ENCODE assay signal across 9 cellular contexts in the genomic region with DNA sequence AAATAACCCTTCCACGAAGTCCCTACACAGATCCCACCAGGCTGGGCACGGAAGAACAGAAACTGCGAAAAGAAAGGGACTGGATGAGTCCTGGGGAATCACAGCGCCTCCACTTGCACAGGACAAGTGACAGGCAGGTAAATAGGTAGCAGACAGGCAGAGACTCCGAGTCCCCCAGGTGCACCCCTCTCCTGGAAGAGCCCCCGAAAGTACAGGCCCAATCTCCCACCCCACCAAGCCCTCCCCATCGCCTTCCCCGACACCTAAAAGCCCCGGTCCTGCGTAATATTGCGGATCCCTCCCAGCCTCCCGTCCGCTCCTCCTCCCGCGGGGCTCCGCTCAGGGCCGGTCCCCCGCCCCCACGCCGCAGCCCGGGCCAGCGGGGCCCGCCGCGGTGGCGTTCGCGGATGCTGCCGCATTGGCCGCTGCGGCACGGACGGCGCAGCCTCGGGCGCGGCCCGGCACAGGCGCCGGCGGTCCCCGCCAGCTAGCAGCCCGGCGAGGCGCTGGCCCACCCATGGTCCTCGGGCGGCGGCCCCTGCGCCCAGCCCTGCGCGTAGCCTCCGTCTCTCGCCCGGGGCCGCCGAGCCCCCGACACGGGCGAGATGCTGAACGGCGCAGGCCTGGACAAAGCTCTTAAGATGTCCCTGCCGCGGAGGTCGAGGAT. TPM values are rescaled to one million over a fixed set of nuclear protein-coding genes. Genes with fewer than 3 reads are reported as not detected.
A peak's percentile ranks its signal among the peaks of the same experiment; 100 is the strongest.
DNase-seq lines count a peak whose midpoint lies in the region; ATAC-seq and TF ChIP-seq lines count a peak whose summit lies in the region.
"Had no signal": no experiment of that assay in that cellular context is flagged by ENCODE, and none has a peak within 500 bp of the region (broad histone marks: within the 10 kb centered on the region; RNA-seq: fewer than 3 reads in every experiment).

A gene (plus strand): TSS at position 367 of the 667 bp plus-strand sequence. CDS start 239 bp downstream, at position 606.

- intact Hi-C loops in A673 (cut with micrococcal nuclease; ENCODE audit: unreplicated experiment), result loop anchor here (10.0 kb wide), 2 partner anchors 137 to 287 kb away; no protein-coding TSS in a partner anchor
- intact Hi-C loops in body of pancreas (cut with DNase I), result no loop called here

- TF ChIP-seq CTCF in A673 (conservative IDR thresholded peaks at IDR 0.05; ENCODE audit: low read depth, low read length), result no peak
- no peak for TF ChIP-seq CTCF in HEK293 (tag by site-specific recombination; IDR thresholded peaks at IDR 0.05)
- TF ChIP-seq CTCF in body of pancreas (IDR thresholded peaks at IDR 0.05), result no peak
- TF ChIP-seq CTCF in mesothelial cell of epicardium (IDR thresholded peaks at IDR 0.05; ENCODE audit: unreplicated experiment), result no peak

- no peaks in the 10 kb centered on the region for H3K9me3 Mint-ChIP-seq in mesothelial cell of epicardium

- no TSS peak for BruUV-seq in A673 (replicated peaks; lab: Mats Ljungman, UMichigan)

- H3K27ac Mint-ChIP-seq in mesothelial cell of epicardium, result peak within 1 kb of the TSS; percentile 64

- 2 to 4% methylated on average over 6 to 20 of the region's 64 CpGs for WGBS in body of pancreas, 2 donors

- no peaks in the 10 kb centered on the region for H3K36me3 Mint-ChIP-seq in mesothelial cell of epicardium

- H3K4me3 Mint-ChIP-seq in mesothelial cell of epicardium, result peak within 1 kb of the TSS; percentile 86

- CTCF ChIA-PET in A673 (lab: Charles Lee), result no interaction called here
- CTCF ChIA-PET in HEK293 (lab: Yijun Ruan, JAX), result interaction anchor here (0.7 kb wide), 1 partner anchor 125 kb away, joined by 4 read pairs; no protein-coding TSS in a partner anchor

- peak; percentile 9 for ATAC-seq in body of pancreas
- no peak for ATAC-seq in HG02610 (IDR thresholded peaks at IDR 0.05; ENCODE audit: unreplicated experiment)

- peaks cover 42% of the 10 kb centered on the region for H3K4me1 Mint-ChIP-seq in mesothelial cell of epicardium

- H3K27ac ChIP-seq in A673 (ENCODE audit: low read depth, low read length, poor library complexity, severe bottlenecking) (no peak within 1 kb of the TSS), HEK293 (ENCODE audit: extremely low read depth, low read depth, low read length) (no peak within 1 kb of the TSS), body of pancreas (no peak within 1 kb of the TSS)

- H3K4me1 ChIP-seq in A673 (ENCODE audit: insufficient read depth, low read length, poor library complexity, severe bottlenecking), result peaks cover 5% of the 10 kb centered on the region
- no peaks in the 10 kb centered on the region; the same call in 1 of the 2 replicates for H3K4me1 ChIP-seq in HEK293 (ENCODE audit: control insufficient read depth, insufficient read depth, low read length)
- peaks cover 11% of the 10 kb centered on the region for H3K4me1 ChIP-seq in body of pancreas

- TF ChIP-seq POLR2A in body of pancreas (IDR thresholded peaks at IDR 0.05), result no peak

- no peaks in the 10 kb centered on the region for H3K36me3 ChIP-seq in A673 (ENCODE audit: insufficient read depth, low read length, poor library complexity, severe bottlenecking)
- H3K36me3 ChIP-seq in HEK293 (ENCODE audit: control insufficient read depth in 2 of 2, insufficient read depth in 1 of 2, low read length in 2 of 2), result no peaks in the 10 kb centered on the region
- H3K36me3 ChIP-seq in body of pancreas (replicated peaks in 1 of 2; ENCODE audit: insufficient read depth in 1 of 2, low read depth in 2 of 2), result no peaks in the 10 kb centered on the region

- POLR2A ChIA-PET in A673 (lab: Charles Lee; ENCODE audit: low non-redundant PET) (no interaction called here), HEK293 (lab: Yijun Ruan, JAX) (no interaction called here)

- H3K4me3 ChIP-seq in A673 (ENCODE audit: low read depth, low read length, poor library complexity, severe bottlenecking), result peak within 1 kb of the TSS; percentile 58
- H3K4me3 ChIP-seq in HEK293 (ENCODE audit: low read depth, low read length), result peak within 1 kb of the TSS; percentile 53
- no peak within 1 kb of the TSS for H3K4me3 ChIP-seq in body of pancreas

- DNase-seq in A673 (ENCODE audit: low spot score), result peak; percentile 6
- DNase-seq in body of pancreas, result no peak
- DNase-seq in mesothelial cell of epicardium (ENCODE audit: low spot score in 2 of 2, unreplicated experiment in 2 of 2), result peak; percentile 32 to 60
- DNase-seq in H4 (ENCODE audit: low spot score), result no peak
- DNase-seq in effector CD8-positive, alpha-beta T cell (lab: John Stamatoyannopoulos, UW), result no peak
- DNase-seq in inferior parietal cortex (ENCODE audit: extremely low spot score), result no peak
- DNase-seq: dermis blood vessel endothelial cell had no signal

- peaks cover 51% of the 10 kb centered on the region for H3K27me3 Mint-ChIP-seq in mesothelial cell of epicardium (ENCODE audit: low read depth)

- H3K27me3 ChIP-seq in A673 (replicated peaks; ENCODE audit: insufficient read depth, low read depth, low read length, poor library complexity), result peaks cover 12% of the 10 kb centered on the region
- peaks cover 5 to 13% of the 10 kb centered on the region in 2 donors for H3K27me3 ChIP-seq in body of pancreas

- H3K9me3 ChIP-seq in A673 (ENCODE audit: low read depth, low read length, poor library complexity, severe bottlenecking) (no peaks in the 10 kb centered on the region), HEK293 (ENCODE audit: control insufficient read depth, insufficient read depth, low read depth, low read length) (no peaks in the 10 kb centered on the region), body of pancreas (no peaks in the 10 kb centered on the region)

TF ChIP-seq in HEK293, 187 proteins besides CTCF, POLR2A, EP300 and RAD21:
- peak; percentile 55 for TF ChIP-seq ZNF335 (tag by site-specific recombination; conservative IDR thresholded peaks at IDR 0.05)
- peak; percentile 12; the same call in 1 of the 2 replicates for TF ChIP-seq ZBTB20 (tag by site-specific recombination; IDR thresholded peaks at IDR 0.05)
- TF ChIP-seq, protein P1, sequence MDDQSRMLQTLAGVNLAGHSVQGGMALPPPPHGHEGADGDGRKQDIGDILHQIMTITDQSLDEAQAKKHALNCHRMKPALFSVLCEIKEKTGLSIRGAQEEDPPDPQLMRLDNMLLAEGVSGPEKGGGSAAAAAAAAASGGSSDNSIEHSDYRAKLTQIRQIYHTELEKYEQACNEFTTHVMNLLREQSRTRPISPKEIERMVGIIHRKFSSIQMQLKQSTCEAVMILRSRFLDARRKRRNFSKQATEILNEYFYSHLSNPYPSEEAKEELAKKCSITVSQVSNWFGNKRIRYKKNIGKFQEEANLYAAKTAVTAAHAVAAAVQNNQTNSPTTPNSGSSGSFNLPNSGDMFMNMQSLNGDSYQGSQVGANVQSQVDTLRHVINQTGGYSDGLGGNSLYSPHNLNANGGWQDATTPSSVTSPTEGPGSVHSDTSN (CRISPR knock-in tag; IDR thresholded peaks at IDR 0.05), result no peak

RNA-seq across cellular contexts. Expression of the gene that starts here (rescaled TPM):
- total RNA-seq in A673 (2021) (0.92 and 1.2 TPM in 2 replicates), body of pancreas (under 1 TPM in 1 of 2 donors, not detected in 1; under 0.01 TPM), mesothelial cell of epicardium (35.8 to 39.1 TPM (median 35.9 TPM) in 3 replicates)
- 1.1 and 1.6 TPM in 2 replicates for total RNA-seq in H4 (2014; rRNA removed; shearing (Covaris generic))

Comparison
In these comparisons a context has a peak if more than half of its experiments do, and no peak if none do; other contexts are left out.
1. RNA of the gene that starts here (total RNA-seq): 35.8 to 39.1 TPM in mesothelial cell of epicardium; 1.1 to 1.6 TPM in H4, 0.92 to 1.2 TPM in A673 and under 0.01 TPM in body of pancreas; every median in the first group is over 10 times any median in the second.
2. Peak in ATAC-seq in body of pancreas; RNA of the gene not detected or under 1 TPM.
3. DNase-seq: peak in A673 (single experiment) and mesothelial cell of epicardium (2 of 2); none in body of pancreas (0 of 4), H4 (single experiment), effector CD8-positive, alpha-beta T cell (single experiment) and inferior parietal cortex (single experiment).
4. H3K4me3 ChIP-seq: peak in A673 (single experiment) and HEK293 (single experiment); none in body of pancreas (0 of 2).